Comparison of ENCODE assay signal across 31 cellular contexts in genomic region chr3:42729404-42730145, GRCh38. TPM values are rescaled to one million over a fixed set of nuclear protein-coding genes. Genes with fewer than 3 reads are reported as not detected.
DNase-seq lines count a peak whose midpoint lies in the region; ATAC-seq, FAIRE-seq and TF ChIP-seq lines count a peak whose summit lies in the region.
"Had no signal": no experiment of that assay in that cellular context is flagged by ENCODE, and none has a peak within 500 bp of the region (broad histone marks: within the 10 kb centered on the region; RNA-seq: fewer than 3 reads in every experiment).

No MANE protein-coding gene starts in this region.

- POLR2A ChIA-PET in HepG2 (lab: Yijun Ruan, JAX), result interaction anchor here (1.3 kb wide), 1 partner anchor 26 kb away, joined by 3 read pairs; no protein-coding TSS in a partner anchor
- POLR2A ChIA-PET in CD4-positive, alpha-beta memory T cell (lab: Charles Lee; ENCODE audit: partially characterized antibody), result no interaction called here

- no peak overlapping the region for H2AFZ ChIP-seq in HepG2 (ENCODE audit: low read length)

- no peaks in the 10 kb centered on the region for H3K36me3 Mint-ChIP-seq in CD4-positive, alpha-beta memory T cell
- H3K36me3 Mint-ChIP-seq: activated CD8-positive, alpha-beta memory T cell treated with anti-CD3 and anti-CD28 coated beads, Interleukin-2, amount 10 ng/mL, durations not matched to agents 7 days and 5 days had no signal

- FAIRE-seq in HepG2 (lab: Jason Lieb, UNC), result no peak
- FAIRE-seq: endometrium, GM12891 had no signal

- H3K27me3 ChIP-seq in right lobe of liver (no peaks in the 10 kb centered on the region), HepG2 (ENCODE audit: control insufficient read depth in 1 of 2, insufficient read depth in 2 of 2, low read length in 2 of 2) (no peaks in the 10 kb centered on the region)
- H3K27me3 ChIP-seq in CD4-positive, alpha-beta memory T cell (ENCODE audit: insufficient read depth, low read length), result no peaks in the 10 kb centered on the region
- H3K27me3 ChIP-seq: BLaER1, body of pancreas, upper lobe of left lung had no signal

- H3K9me3 Mint-ChIP-seq in CD4-positive, alpha-beta memory T cell, result peaks cover 0 to 2% (median 0%) of the 10 kb centered on the region in 8 donors
- H3K9me3 Mint-ChIP-seq: activated CD4-positive, alpha-beta T cell treated with anti-CD3 and anti-CD28 coated beads, Interleukin-2, amount 10 ng/mL, durations not matched to agents 24 days and 14 days had no signal

- H3K9me3 ChIP-seq in right lobe of liver (no peaks in the 10 kb centered on the region), HepG2 (ENCODE audit: low read length) (no peaks in the 10 kb centered on the region)
- H3K9me3 ChIP-seq in CD4-positive, alpha-beta memory T cell (ENCODE audit: control insufficient read depth in 1 of 2, low read length in 2 of 2), result no peaks in the 10 kb centered on the region
- H3K9me3 ChIP-seq: BLaER1, body of pancreas, Caco-2, upper lobe of left lung had no signal

- CTCF ChIA-PET in HepG2 (lab: Yijun Ruan, JAX; ENCODE audit: low intra/inter-chr PET ratio, low total read pairs), result no interaction called here
- CTCF ChIA-PET in CD4-positive, alpha-beta memory T cell (lab: Charles Lee; ENCODE audit: partially characterized antibody), result no interaction called here

- no peak overlapping the region for H3K4me3 ChIP-seq in right lobe of liver
- H3K4me3 ChIP-seq in HepG2 (replicated peaks in 1 of 3; ENCODE audit: insufficient read depth in 1 of 3, low read depth in 2 of 3, low read length in 3 of 3), result no peak overlapping the region
- no peak overlapping the region for H3K4me3 ChIP-seq in CD4-positive, alpha-beta memory T cell (ENCODE audit: low read length in 2 of 2)
- H3K4me3 ChIP-seq: BLaER1, body of pancreas, upper lobe of left lung had no signal

- no peaks in the 10 kb centered on the region for H4K20me1 ChIP-seq in HepG2 (ENCODE audit: insufficient read depth, low read length)
- H4K20me1 ChIP-seq: BLaER1 had no signal

- WGBS in right lobe of liver (ENCODE audit: insufficient coverage, low coverage, low lambda C conversion rate, missing lambda C conversion rate), result 81% methylated on average over 4 of the region's 6 CpGs
- WGBS in HepG2 (ENCODE audit: low lambda C conversion rate), result 95% methylated on average over 6 of the region's 6 CpGs

- H3K27ac Mint-ChIP-seq in CD4-positive, alpha-beta memory T cell, result peak overlapping the region in 1 of 7 donors; percentile 76
- H3K27ac Mint-ChIP-seq: activated CD4-positive, alpha-beta T cell treated with anti-CD3 and anti-CD28 coated beads, Interleukin-2, amount 10 ng/mL, durations not matched to agents 24 days and 14 days; activated CD8-positive, alpha-beta memory T cell treated with anti-CD3 and anti-CD28 coated beads, Interleukin-2, amount 10 ng/mL, durations not matched to agents 7 days and 5 days; T-helper 17 cell had no signal

- H3K27ac ChIP-seq in right lobe of liver (no peak overlapping the region), HepG2 (ENCODE audit: extremely low read length, insufficient read depth, low read length) (no peak overlapping the region)
- no peak overlapping the region for H3K27ac ChIP-seq in CD4-positive, alpha-beta memory T cell (ENCODE audit: low read depth, low read length)
- H3K27ac ChIP-seq: BLaER1, body of pancreas, upper lobe of left lung had no signal

- no peak for TF ChIP-seq POLR2A in right lobe of liver (IDR thresholded peaks at IDR 0.05)
- no peak for TF ChIP-seq POLR2A in HepG2 (IDR thresholded peaks at IDR 0.05; ENCODE audit: insufficient read depth in 1 of 2, low read depth in 2 of 2, low read length in 2 of 2)

- H3K79me2 ChIP-seq in HepG2 (ENCODE audit: insufficient read depth, low read length), result no peaks in the 10 kb centered on the region

- TF ChIP-seq EP300 in HepG2 (IDR thresholded peaks at IDR 0.05; ENCODE audit: low read depth in 2 of 2, low read length in 2 of 2) (no peak), HepG2 (CRISPR knock-in tag; IDR thresholded peaks at IDR 0.05; ENCODE audit: borderline replicate concordance) (no peak)

- peaks cover 0 to 5% of the 10 kb centered on the region in 2 donors for H3K27me3 Mint-ChIP-seq in CD4-positive, alpha-beta memory T cell

- no peak overlapping the region for H3K4me2 ChIP-seq in HepG2 (ENCODE audit: low read depth, low read length)
- H3K4me2 ChIP-seq: BLaER1 had no signal

- H3K4me1 Mint-ChIP-seq in CD4-positive, alpha-beta memory T cell, result no peaks in the 10 kb centered on the region
- H3K4me1 Mint-ChIP-seq: activated CD4-positive, alpha-beta T cell treated with anti-CD3 and anti-CD28 coated beads, Interleukin-2, amount 10 ng/mL, durations not matched to agents 24 days and 14 days; activated CD8-positive, alpha-beta memory T cell treated with anti-CD3 and anti-CD28 coated beads, Interleukin-2, amount 10 ng/mL, durations not matched to agents 7 days and 5 days had no signal

- peak in 3 of 4 donors; percentile 20 to 48 (median 30) for ATAC-seq in right lobe of liver
- ATAC-seq in HepG2, result no peak
- ATAC-seq in left cardiac atrium, result peak; percentile 27 to 62
- ATAC-seq in sciatic nerve, result peak; percentile 61
- ATAC-seq in GM21737 (IDR thresholded peaks at IDR 0.05; ENCODE audit: unreplicated experiment), result no peak
- ATAC-seq: activated CD8-positive, alpha-beta memory T cell treated with anti-CD3 and anti-CD28 coated beads, Interleukin-2, amount 10 ng/mL, durations not matched to agents 7 days and 5 days; body of pancreas; Panc1; T-helper 17 cell had no signal

- in situ Hi-C loops in HepG2 (cut with HindIII; ENCODE audit: extremely low pct_ligation_motif_present, low pct_unique_long_range_greater_than_20kb), result no loop called here

- H3K4me3 Mint-ChIP-seq in CD4-positive, alpha-beta memory T cell, result no peak overlapping the region
- H3K4me3 Mint-ChIP-seq: activated CD4-positive, alpha-beta T cell treated with anti-CD3 and anti-CD28 coated beads, Interleukin-2, amount 10 ng/mL, durations not matched to agents 24 days and 14 days; activated CD8-positive, alpha-beta memory T cell treated with anti-CD3 and anti-CD28 coated beads, Interleukin-2, amount 10 ng/mL, durations not matched to agents 7 days and 5 days; neural crest cell; T-helper 17 cell had no signal

- DNase-seq in right lobe of liver, result no peak
- DNase-seq in HepG2 (ENCODE audit: low spot score), result no peak
- DNase-seq in left cardiac atrium, result no peak
- DNase-seq in sciatic nerve (ENCODE audit: low spot score), result no peak
- no peak for DNase-seq in NCI-H2196 (lab: John Stamatoyannopoulos, UW; ENCODE audit: unreplicated experiment)
- no peak for DNase-seq in NCI-H510A treated with DMSO at 0.1 percent for 48 hours (lab: John Stamatoyannopoulos, UW)
- no peak for DNase-seq in CD4-positive, alpha-beta memory T cell
- DNase-seq: activated CD4-positive, alpha-beta T cell treated with anti-CD3 and anti-CD28 coated beads, Interleukin-2, amount 10 ng/mL, durations not matched to agents 24 days and 14 days; activated CD8-positive, alpha-beta memory T cell treated with anti-CD3 and anti-CD28 coated beads, Interleukin-2, amount 10 ng/mL, durations not matched to agents 7 days and 5 days; body of pancreas; Caco-2; cortex of kidney; DND-41; NCI-H2081 treated with DMSO at 0.1 percent for 48 hours; NK-92 treated with Interleukin-12 subunit alpha and Interleukin-12 subunit beta, amount 100 ng/mL, for 24 hours; stimulated activated CD4-positive, alpha-beta T cell treated with anti-CD3 and anti-CD28 coated beads, Interleukin-4, amount 100 ng/mL, for 1 hour; stimulated activated naive CD4-positive, alpha-beta T cell; T-helper 17 cell; upper lobe of left lung had no signal

- intact Hi-C loops in right lobe of liver (cut with DNase I) (loop anchor here in 1 of 2 donors (10.0 kb wide), 1 partner anchor 45 kb away; the partner anchor contains the start of gene KLHL40), HepG2 (cut with micrococcal nuclease; ENCODE audit: unreplicated experiment) (loop anchor here (5.0 kb wide), 2 partner anchors 77 to 127 kb away; partner anchors contain the start of genes NKTR and ZBTB47), left cardiac atrium (cut with DNase I) (no loop called here), sciatic nerve (cut with DNase I) (no loop called here)
- intact Hi-C loops in CD4-positive, alpha-beta memory T cell (cut with micrococcal nuclease), result no loop called here

- no peak for TF ChIP-seq RAD21 in HepG2 (CRISPR knock-in tag; IDR thresholded peaks at IDR 0.05)

- no TSS peak for BruUV-seq in HepG2 (replicated peaks; lab: Mats Ljungman, UMichigan)

- H3K9ac ChIP-seq in HepG2 (ENCODE audit: insufficient read depth, low read depth, low read length), result no peak overlapping the region
- H3K9ac ChIP-seq: BLaER1 had no signal

- H3K4me1 ChIP-seq in right lobe of liver (no peaks in the 10 kb centered on the region), HepG2 (ENCODE audit: insufficient read depth, low read length) (peaks cover 51% of the 10 kb centered on the region)
- H3K4me1 ChIP-seq in CD4-positive, alpha-beta memory T cell (ENCODE audit: insufficient read depth, low read length), result no peaks in the 10 kb centered on the region
- H3K4me1 ChIP-seq: BLaER1, Caco-2, upper lobe of left lung had no signal

- no peaks in the 10 kb centered on the region for H3K36me3 ChIP-seq in right lobe of liver
- H3K36me3 ChIP-seq in HepG2 (replicated peaks in 1 of 2; ENCODE audit: control insufficient read depth in 1 of 2, insufficient read depth in 2 of 2, low read length in 2 of 2), result no peaks in the 10 kb centered on the region
- H3K36me3 ChIP-seq in CD4-positive, alpha-beta memory T cell (ENCODE audit: insufficient read depth, low read length), result no peaks in the 10 kb centered on the region
- H3K36me3 ChIP-seq: BLaER1, upper lobe of left lung had no signal

- no peak for TF ChIP-seq CTCF in right lobe of liver (IDR thresholded peaks at IDR 0.05)
- TF ChIP-seq CTCF in HepG2 (CRISPR knock-in tag; IDR thresholded peaks at IDR 0.05), result no peak

RNA-seq across cellular contexts. Expression of gene HHATL, which starts 27.0 kb away (rescaled TPM):
- 1 to 10 TPM in 1 of 6 experiments, under 1 TPM in 2, not detected in 3; 0.29 to 1.0 (median 0.60) TPM for total RNA-seq in right lobe of liver
- total RNA-seq in HepG2 (2016; rRNA removed; fragmentation: Illumina TruSeq; extraction: Trizol), result not detected in 2 replicates
- not detected in 2 replicates for total RNA-seq in HepG2 (2016; cell fraction: cytosol; rRNA removed; fragmentation: Illumina TruSeq; extraction: Trizol; ENCODE audit: low read depth)
- total RNA-seq in HepG2 (2016; cell fraction: insoluble cytoplasmic fraction; rRNA removed; fragmentation: Illumina TruSeq; extraction: Trizol), result not detected in 2 replicates
- not detected in 2 replicates for total RNA-seq in HepG2 (2016; cell fraction: membrane; rRNA removed; fragmentation: Illumina TruSeq; extraction: Trizol)
- total RNA-seq in HepG2 (2016; cell fraction: nucleus; rRNA removed; fragmentation: Illumina TruSeq; extraction: Trizol), result 0.62 TPM in 1 of 2 replicates, not detected in the other
- 0.04 and 0.26 TPM in 2 replicates for polyA plus RNA-seq in HepG2 (2011; rRNA removed)
- polyA plus RNA-seq in HepG2 (2011; cell fraction: cytosol; rRNA removed), result 0.08 TPM in 2 replicates
- 0.74 and 1.2 TPM in 2 replicates for polyA plus RNA-seq in HepG2 (2011; cell fraction: nucleus; rRNA removed)
- polyA plus RNA-seq in HepG2 (2012), result not detected in 2 replicates
- not detected in 2 replicates for polyA plus RNA-seq in HepG2 (2016; cell fraction: cytosol; fragmentation: Illumina TruSeq; extraction: Trizol; ENCODE audit: low read depth)
- not detected in 2 replicates for polyA plus RNA-seq in HepG2 (2016; cell fraction: insoluble cytoplasmic fraction; fragmentation: Illumina TruSeq; extraction: Trizol; ENCODE audit: low read depth)
- not detected in 2 replicates for polyA plus RNA-seq in HepG2 (2016; cell fraction: membrane; fragmentation: Illumina TruSeq; extraction: Trizol; ENCODE audit: low read depth)
- not detected in 2 replicates for polyA plus RNA-seq in HepG2 (2016; cell fraction: nucleus; fragmentation: Illumina TruSeq; extraction: Trizol; ENCODE audit: insufficient read depth, low read depth)
- polyA minus RNA-seq in HepG2 (2011; rRNA and poly(A)+ RNA removed; ENCODE audit: low replicate concordance), result not detected in 2 replicates
- polyA minus RNA-seq in HepG2 (2011; cell fraction: cytosol; rRNA and poly(A)+ RNA removed), result not detected in 2 replicates
- polyA minus RNA-seq in HepG2 (2011; cell fraction: nucleus; rRNA and poly(A)+ RNA removed), result 0.62 TPM in 1 of 2 replicates, not detected in the other
- 100 to 1,000 TPM; 431 to 706 TPM for total RNA-seq in left cardiac atrium
- total RNA-seq in sciatic nerve, result not detected
- total RNA-seq in CD4-positive, alpha-beta memory T cell, result not detected
- not detected for polyA plus RNA-seq in CD4-positive, alpha-beta memory T cell
- total RNA-seq: A673; activated CD4-positive, alpha-beta T cell treated with anti-CD3 and anti-CD28 coated beads, Interleukin-2, amount 10 ng/mL, durations not matched to agents 24 days and 14 days; activated CD8-positive, alpha-beta memory T cell treated with anti-CD3 and anti-CD28 coated beads, Interleukin-2, amount 10 ng/mL, durations not matched to agents 7 days and 5 days; Caco-2; MCF 10A; neural crest cell; SK-MEL-5; T-helper 17 cell had no signal
- polyA plus RNA-seq: liver had no signal

RNA-seq across cellular contexts. Expression of gene CCDC13, which starts 43.5 kb away (rescaled TPM):
- 1 to 10 TPM; 1.2 to 2.5 (median 1.6) TPM for total RNA-seq in right lobe of liver
- 0.22 TPM in 1 of 2 replicates, not detected in the other for total RNA-seq in HepG2 (2016; rRNA removed; fragmentation: Illumina TruSeq; extraction: Trizol)
- not detected in 2 replicates for total RNA-seq in HepG2 (2016; cell fraction: cytosol; rRNA removed; fragmentation: Illumina TruSeq; extraction: Trizol; ENCODE audit: low read depth)
- total RNA-seq in HepG2 (2016; cell fraction: insoluble cytoplasmic fraction; rRNA removed; fragmentation: Illumina TruSeq; extraction: Trizol), result 0.19 TPM in 1 of 2 replicates, not detected in the other
- 0.31 and 0.34 TPM in 2 replicates for total RNA-seq in HepG2 (2016; cell fraction: membrane; rRNA removed; fragmentation: Illumina TruSeq; extraction: Trizol)
- total RNA-seq in HepG2 (2016; cell fraction: nucleus; rRNA removed; fragmentation: Illumina TruSeq; extraction: Trizol), result not detected in 2 replicates
- 0.51 and 0.68 TPM in 2 replicates for polyA plus RNA-seq in HepG2 (2011; rRNA removed)
- polyA plus RNA-seq in HepG2 (2011; cell fraction: cytosol; rRNA removed), result 0.09 and 0.26 TPM in 2 replicates
- 1.6 and 2.5 TPM in 2 replicates for polyA plus RNA-seq in HepG2 (2011; cell fraction: nucleus; rRNA removed)
- polyA plus RNA-seq in HepG2 (2012), result 0.43 and 0.89 TPM in 2 replicates
- 0.42 TPM in 1 of 2 replicates, not detected in the other for polyA plus RNA-seq in HepG2 (2016; cell fraction: cytosol; fragmentation: Illumina TruSeq; extraction: Trizol; ENCODE audit: low read depth)
- polyA plus RNA-seq in HepG2 (2016; cell fraction: insoluble cytoplasmic fraction; fragmentation: Illumina TruSeq; extraction: Trizol; ENCODE audit: low read depth), result 0.41 TPM in 1 of 2 replicates, not detected in the other
- 0.27 and 0.39 TPM in 2 replicates for polyA plus RNA-seq in HepG2 (2016; cell fraction: membrane; fragmentation: Illumina TruSeq; extraction: Trizol; ENCODE audit: low read depth)
- not detected in 2 replicates for polyA plus RNA-seq in HepG2 (2016; cell fraction: nucleus; fragmentation: Illumina TruSeq; extraction: Trizol; ENCODE audit: insufficient read depth, low read depth)
- 0.30 TPM in 1 of 2 replicates, not detected in the other for polyA minus RNA-seq in HepG2 (2011; rRNA and poly(A)+ RNA removed; ENCODE audit: low replicate concordance)
- polyA minus RNA-seq in HepG2 (2011; cell fraction: cytosol; rRNA and poly(A)+ RNA removed), result not detected in 2 replicates
- polyA minus RNA-seq in HepG2 (2011; cell fraction: nucleus; rRNA and poly(A)+ RNA removed), result 1.4 and 2.0 TPM in 2 replicates
- 1 to 10 TPM in 1 of 2 donors, not detected in 1; 1.0 TPM for total RNA-seq in left cardiac atrium
- total RNA-seq in sciatic nerve, result 3.1 TPM
- total RNA-seq in CD4-positive, alpha-beta memory T cell, result under 1 TPM; 0.72 to 0.96 TPM
- under 1 TPM; 0.15 to 0.25 TPM for polyA plus RNA-seq in CD4-positive, alpha-beta memory T cell
- total RNA-seq: A673 had no signal

RNA-seq across cellular contexts. Expression of gene KLHL40, which starts 44.2 kb away (rescaled TPM):
- under 1 TPM in 2 of 6 experiments, not detected in 4; 0.19 to 0.68 TPM for total RNA-seq in right lobe of liver
- total RNA-seq in HepG2 (2016; rRNA removed; fragmentation: Illumina TruSeq; extraction: Trizol), result not detected in 2 replicates
- total RNA-seq in HepG2 (2016; cell fraction: cytosol; rRNA removed; fragmentation: Illumina TruSeq; extraction: Trizol; ENCODE audit: low read depth), result not detected in 2 replicates
- not detected in 2 replicates for total RNA-seq in HepG2 (2016; cell fraction: insoluble cytoplasmic fraction; rRNA removed; fragmentation: Illumina TruSeq; extraction: Trizol)
- total RNA-seq in HepG2 (2016; cell fraction: membrane; rRNA removed; fragmentation: Illumina TruSeq; extraction: Trizol), result not detected in 2 replicates
- total RNA-seq in HepG2 (2016; cell fraction: nucleus; rRNA removed; fragmentation: Illumina TruSeq; extraction: Trizol), result not detected in 2 replicates
- polyA plus RNA-seq in HepG2 (2011; rRNA removed), result not detected in 2 replicates
- polyA plus RNA-seq in HepG2 (2011; cell fraction: cytosol; rRNA removed), result not detected in 2 replicates
- not detected in 2 replicates for polyA plus RNA-seq in HepG2 (2011; cell fraction: nucleus; rRNA removed)
- not detected in 2 replicates for polyA plus RNA-seq in HepG2 (2012)
- not detected in 2 replicates for polyA plus RNA-seq in HepG2 (2016; cell fraction: cytosol; fragmentation: Illumina TruSeq; extraction: Trizol; ENCODE audit: low read depth)
- polyA plus RNA-seq in HepG2 (2016; cell fraction: insoluble cytoplasmic fraction; fragmentation: Illumina TruSeq; extraction: Trizol; ENCODE audit: low read depth), result not detected in 2 replicates
- not detected in 2 replicates for polyA plus RNA-seq in HepG2 (2016; cell fraction: membrane; fragmentation: Illumina TruSeq; extraction: Trizol; ENCODE audit: low read depth)
- polyA plus RNA-seq in HepG2 (2016; cell fraction: nucleus; fragmentation: Illumina TruSeq; extraction: Trizol; ENCODE audit: insufficient read depth, low read depth), result not detected in 2 replicates
- polyA minus RNA-seq in HepG2 (2011; rRNA and poly(A)+ RNA removed; ENCODE audit: low replicate concordance), result 0.12 TPM in 1 of 2 replicates, not detected in the other
- polyA minus RNA-seq in HepG2 (2011; cell fraction: cytosol; rRNA and poly(A)+ RNA removed), result not detected in 2 replicates
- not detected in 2 replicates for polyA minus RNA-seq in HepG2 (2011; cell fraction: nucleus; rRNA and poly(A)+ RNA removed)
- under 1 TPM in 1 of 2 donors, not detected in 1; 0.86 TPM for total RNA-seq in left cardiac atrium
- total RNA-seq in sciatic nerve, result 0.13 TPM
- not detected for total RNA-seq in CD4-positive, alpha-beta memory T cell
- not detected for polyA plus RNA-seq in CD4-positive, alpha-beta memory T cell
- total RNA-seq: A673; activated CD4-positive, alpha-beta T cell treated with anti-CD3 and anti-CD28 coated beads, Interleukin-2, amount 10 ng/mL, durations not matched to agents 24 days and 14 days; activated CD8-positive, alpha-beta memory T cell treated with anti-CD3 and anti-CD28 coated beads, Interleukin-2, amount 10 ng/mL, durations not matched to agents 7 days and 5 days; body of pancreas; Caco-2; liver; MCF 10A; mucosa of gallbladder; neural crest cell; posterior vena cava; SK-MEL-5; T-helper 17 cell; upper lobe of left lung had no signal
- polyA plus RNA-seq: liver had no signal

Comparison
In these comparisons a context has a peak if more than half of its experiments do, and no peak if none do; other contexts are left out.
1. ATAC-seq: peak in right lobe of liver (3 of 4), left cardiac atrium (2 of 2) and sciatic nerve (single experiment); none in HepG2 (single experiment) and GM21737 (single experiment).
2. RNA of gene HHATL, which starts 27.0 kb away (total RNA-seq): 431 to 706 TPM in left cardiac atrium; 0.29 to 1.0 TPM in right lobe of liver, not detected in CD4-positive, alpha-beta memory T cell, 0.62 TPM in HepG2 and not detected in sciatic nerve (single experiment); every median in the first group is over 100 times any median in the second.